In the genomic region with DNA sequence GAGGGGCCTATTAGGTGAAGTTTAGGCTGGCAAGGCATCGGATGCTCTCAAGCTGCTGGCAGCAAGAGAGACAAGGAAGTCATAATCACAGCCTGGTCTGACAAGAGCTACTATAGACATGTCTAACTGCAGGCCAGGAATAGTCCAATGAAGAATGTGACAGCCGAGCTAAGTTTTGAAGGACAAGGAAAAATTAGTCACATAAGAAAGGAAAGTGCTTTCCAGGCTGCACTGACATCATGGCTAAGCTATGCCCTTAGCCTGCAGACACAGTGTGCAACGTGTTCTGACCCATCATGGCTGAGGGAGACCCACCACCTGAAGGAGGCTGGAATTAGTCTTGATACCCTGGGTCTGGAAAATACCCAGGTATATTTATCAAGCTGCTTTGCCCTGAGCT, we compare ENCODE assay signal across 14 cellular contexts.
"Had no signal": no experiment of that assay in that cellular context is flagged by ENCODE, and none has a peak within 500 bp of the region (broad histone marks: within the 10 kb centered on the region; RNA-seq: fewer than 3 reads in every experiment).

No MANE protein-coding gene starts in this region.

- DNase-seq: activated CD4-positive, alpha-beta T cell treated with anti-CD3 and anti-CD28 coated beads, Interleukin-2, amount 10 ng/mL, durations not matched to agents 7 days and 5 days; activated CD8-positive, alpha-beta memory T cell treated with anti-CD3 and anti-CD28 coated beads, Interleukin-2, amount 50 U/mL, for 48 hours; anterior cingulate cortex; foreskin melanocyte; head of caudate nucleus; left colon; ovary; stimulated activated CD4-positive, alpha-beta T cell treated with anti-CD3 and anti-CD28 coated beads, Interleukin-1b, Interleukin-23, amount 100 ng/mL, for 48 hours; stimulated activated naive CD8-positive, alpha-beta T cell treated with anti-CD3 and anti-CD28 coated beads, Interleukin-15, amount 100 ng/mL, for 72 hours; testis; upper lobe of right lung had no signal

- ATAC-seq: left colon; sciatic nerve; stimulated activated naive CD8-positive, alpha-beta T cell treated with anti-CD3 and anti-CD28 coated beads, Interleukin-15, amount 100 ng/mL, for 72 hours; upper lobe of right lung had no signal

- H3K9me3 ChIP-seq: ovary, testis, upper lobe of right lung had no signal

- H3K27ac ChIP-seq: cardiac muscle cell, ovary, testis, upper lobe of right lung had no signal

- H3K27me3 ChIP-seq: cardiac muscle cell, ovary, testis, upper lobe of right lung had no signal

- H3K4me3 ChIP-seq: cardiac muscle cell, lung, ovary, testis, upper lobe of right lung had no signal

- H3K4me1 ChIP-seq: testis, upper lobe of right lung had no signal

- H3K36me3 ChIP-seq: cardiac muscle cell, ovary, upper lobe of right lung had no signal
